21 cellular contexts compared by ENCODE assay signal in genomic region chr3:102400766-102401165, GRCh38. TPM values are rescaled to one million over a fixed set of nuclear protein-coding genes. Genes with fewer than 3 reads are reported as not detected.
DNase-seq lines count a peak whose midpoint lies in the region; ATAC-seq and TF ChIP-seq lines count a peak whose summit lies in the region.
"Had no signal": no experiment of that assay in that cellular context is flagged by ENCODE, and none has a peak within 500 bp of the region (broad histone marks: within the 10 kb centered on the region; RNA-seq: fewer than 3 reads in every experiment).

No MANE protein-coding gene starts in this region.

- ATAC-seq in stimulated activated naive CD8-positive, alpha-beta T cell treated with anti-CD3 and anti-CD28 coated beads, Interleukin-15, amount 100 ng/mL, for 72 hours: no peak
- ATAC-seq: activated naive CD4-positive, alpha-beta T cell treated with anti-CD3 and anti-CD28 coated beads, Interleukin-2, amount 50 U/mL, for 72 hours; K562; naive thymus-derived CD8-positive, alpha-beta T cell; right cardiac atrium had no signal

- H3K27ac Mint-ChIP-seq in stimulated activated naive CD8-positive, alpha-beta T cell treated with anti-CD3 and anti-CD28 coated beads, Interleukin-15, Interleukin-2, amounts not matched to agents 100 ng/mL and 50 ng/mL, for 24 hours: peak overlapping the region; percentile 45
- no peak overlapping the region for H3K27ac Mint-ChIP-seq in stimulated activated naive CD8-positive, alpha-beta T cell treated with anti-CD3 and anti-CD28 coated beads, Interleukin-15, amount 100 ng/mL, for 72 hours
- H3K27ac Mint-ChIP-seq: activated naive CD4-positive, alpha-beta T cell treated with anti-CD3 and anti-CD28 coated beads, Interleukin-2, amount 50 U/mL, for 72 hours; CD8-positive, alpha-beta memory T cell; naive thymus-derived CD8-positive, alpha-beta T cell had no signal

- no peaks in the 10 kb centered on the region for H3K36me3 Mint-ChIP-seq in stimulated activated naive CD8-positive, alpha-beta T cell treated with anti-CD3 and anti-CD28 coated beads, Interleukin-15, Interleukin-2, amounts not matched to agents 100 ng/mL and 50 ng/mL, for 24 hours (ENCODE audit: low read depth)
- H3K36me3 Mint-ChIP-seq: activated naive CD4-positive, alpha-beta T cell treated with anti-CD3 and anti-CD28 coated beads, Interleukin-2, amount 50 U/mL, for 72 hours; CD8-positive, alpha-beta memory T cell; naive thymus-derived CD8-positive, alpha-beta T cell had no signal

- peaks cover 23% of the 10 kb centered on the region for H3K27me3 Mint-ChIP-seq in stimulated activated naive CD8-positive, alpha-beta T cell treated with anti-CD3 and anti-CD28 coated beads, Interleukin-15, Interleukin-2, amounts not matched to agents 100 ng/mL and 50 ng/mL, for 24 hours
- H3K27me3 Mint-ChIP-seq in stimulated activated naive CD8-positive, alpha-beta T cell treated with anti-CD3 and anti-CD28 coated beads, Interleukin-15, amount 100 ng/mL, for 72 hours: peaks cover 11% of the 10 kb centered on the region

- H3K4me1 Mint-ChIP-seq in stimulated activated naive CD8-positive, alpha-beta T cell treated with anti-CD3 and anti-CD28 coated beads, Interleukin-15, Interleukin-2, amounts not matched to agents 100 ng/mL and 50 ng/mL, for 24 hours (ENCODE audit: low read depth): peaks cover 3% of the 10 kb centered on the region
- H3K4me1 Mint-ChIP-seq in stimulated activated naive CD8-positive, alpha-beta T cell treated with anti-CD3 and anti-CD28 coated beads, Interleukin-15, amount 100 ng/mL, for 72 hours: no peaks in the 10 kb centered on the region
- H3K4me1 Mint-ChIP-seq: CD8-positive, alpha-beta memory T cell; naive thymus-derived CD8-positive, alpha-beta T cell had no signal

- no peaks in the 10 kb centered on the region for H3K9me3 Mint-ChIP-seq in stimulated activated naive CD8-positive, alpha-beta T cell treated with anti-CD3 and anti-CD28 coated beads, Interleukin-15, Interleukin-2, amounts not matched to agents 100 ng/mL and 50 ng/mL, for 24 hours
- H3K9me3 Mint-ChIP-seq in stimulated activated naive CD8-positive, alpha-beta T cell treated with anti-CD3 and anti-CD28 coated beads, Interleukin-15, amount 100 ng/mL, for 72 hours: no peaks in the 10 kb centered on the region
- H3K9me3 Mint-ChIP-seq: activated naive CD4-positive, alpha-beta T cell treated with anti-CD3 and anti-CD28 coated beads, Interleukin-2, amount 50 U/mL, for 72 hours; CD8-positive, alpha-beta memory T cell; naive thymus-derived CD8-positive, alpha-beta T cell had no signal

- TF ChIP-seq CTCF in foreskin fibroblast (IDR thresholded peaks at IDR 0.05; ENCODE audit: low read depth, low read length): no peak

- DNase-seq in stimulated activated naive CD8-positive, alpha-beta T cell treated with anti-CD3 and anti-CD28 coated beads, Interleukin-15, amount 100 ng/mL, for 72 hours: no peak
- peak; percentile 8 for DNase-seq in SW480 (ENCODE audit: low spot score)
- peak; percentile 0 to 25 for DNase-seq in foreskin fibroblast
- no peak for DNase-seq in putamen (ENCODE audit: low spot score)
- DNase-seq in amygdala (lab: John Stamatoyannopoulos, UW): no peak
- no peak for DNase-seq in NCI-H2107 treated with DMSO at 0.1 percent for 48 hours (lab: John Stamatoyannopoulos, UW; ENCODE audit: unreplicated experiment)
- DNase-seq in occipital lobe (lab: John Stamatoyannopoulos, UW): no peak
- DNase-seq: activated CD4-positive, alpha-beta T cell treated with anti-CD3 and anti-CD28 coated beads for 1 hour; CD8-positive, alpha-beta memory T cell; hippocampal formation; left ventricle myocardium inferior; naive thymus-derived CD8-positive, alpha-beta T cell; NCI-H1417; right cardiac atrium; stimulated activated CD4-positive, alpha-beta T cell treated with anti-CD3 and anti-CD28 coated beads, Interleukin-4, amount 100 ng/mL, for 1 hour; upper lobe of left lung had no signal

- H3K4me3 Mint-ChIP-seq in stimulated activated naive CD8-positive, alpha-beta T cell treated with anti-CD3 and anti-CD28 coated beads, Interleukin-15, Interleukin-2, amounts not matched to agents 100 ng/mL and 50 ng/mL, for 24 hours: no peak overlapping the region
- H3K4me3 Mint-ChIP-seq in stimulated activated naive CD8-positive, alpha-beta T cell treated with anti-CD3 and anti-CD28 coated beads, Interleukin-15, amount 100 ng/mL, for 72 hours: no peak overlapping the region
- H3K4me3 Mint-ChIP-seq: CD8-positive, alpha-beta memory T cell; naive thymus-derived CD8-positive, alpha-beta T cell had no signal

- H3K4me3 ChIP-seq in foreskin fibroblast (ENCODE audit: low read depth in 1 of 2, low read length in 2 of 2): no peak overlapping the region
- H3K4me3 ChIP-seq: K562, left ventricle myocardium inferior, upper lobe of left lung had no signal

RNA-seq across cellular contexts. Expression of gene ZPLD1, which starts 34.0 kb away (rescaled TPM):
- not detected for total RNA-seq in occipital lobe
- total RNA-seq: activated naive CD4-positive, alpha-beta T cell treated with anti-CD3 and anti-CD28 coated beads, Interleukin-2, amount 50 U/mL, for 72 hours; CD8-positive, alpha-beta memory T cell; K562; left ventricle myocardium inferior; naive thymus-derived CD8-positive, alpha-beta T cell; NCI-H460; T-helper 1 cell treated with Interleukin-12 subunit alpha and Interleukin-12 subunit beta and Interleukin-4 antibody, amounts not matched to agents 30 ng/mL and 1 ng/mL, for 36 hours; upper lobe of left lung had no signal

Comparison
In these comparisons a context has a peak if more than half of its experiments do, and no peak if none do; other contexts are left out.
1. DNase-seq: peak in SW480 (single experiment) and foreskin fibroblast (2 of 2); none in stimulated activated naive CD8-positive, alpha-beta T cell treated with anti-CD3 and anti-CD28 coated beads, Interleukin-15, amount 100 ng/mL, for 72 hours (0 of 2), putamen (single experiment), amygdala (0 of 56), NCI-H2107 treated with DMSO at 0.1 percent for 48 hours (single experiment) and occipital lobe (single experiment).